ENCODE assay signal across 2 cellular contexts in genomic region chr7:151897201-151897711, GRCh38.
TF ChIP-seq lines count a peak whose summit lies in the region.

No MANE protein-coding gene starts in this region.

TF ChIP-seq in SK-N-SH, 30 proteins besides CTCF, POLR2A, EP300 and RAD21 (continued from another document):
- no peak for TF ChIP-seq ZBTB33 (IDR thresholded peaks at IDR 0.05; ENCODE audit: borderline replicate concordance, low read depth)
- TF ChIP-seq SMC3 (IDR thresholded peaks at IDR 0.05; ENCODE audit: low read depth, low read length): no peak
- no peak for TF ChIP-seq IRF3 (IDR thresholded peaks at IDR 0.05; ENCODE audit: low read depth, low read length)
- TF ChIP-seq NFIC (IDR thresholded peaks at IDR 0.05; ENCODE audit: borderline replicate concordance): no peak
- no peak for TF ChIP-seq MAX (IDR thresholded peaks at IDR 0.05; ENCODE audit: low read depth)
- TF ChIP-seq ELF1 (IDR thresholded peaks at IDR 0.05): no peak
- TF ChIP-seq EZH2phosphoT487 (IDR thresholded peaks at IDR 0.05; ENCODE audit: borderline replicate concordance, low read depth): no peak
- TF ChIP-seq JUND (IDR thresholded peaks at IDR 0.05): no peak
- TF ChIP-seq FOXJ3 (CRISPR knock-in tag; IDR thresholded peaks at IDR 0.05): no peak
- no peak for TF ChIP-seq POLR2AphosphoS5 (IDR thresholded peaks at IDR 0.05; ENCODE audit: low read depth, low read length)
- TF ChIP-seq TAF1 (IDR thresholded peaks at IDR 0.05; ENCODE audit: borderline replicate concordance, low read depth, low read length): no peak
- no peak for TF ChIP-seq REST (IDR thresholded peaks at IDR 0.05; ENCODE audit: low read depth, low read length)
- no peak for TF ChIP-seq TEAD4 (IDR thresholded peaks at IDR 0.05; ENCODE audit: borderline replicate concordance, insufficient read depth)

TF ChIP-seq in SK-N-SH treated with all-trans-retinoic acid at 6 μM for 48 hours, 23 proteins besides CTCF, POLR2A, EP300 and RAD21 (continued from another document):
- TF ChIP-seq POU6F1 (CRISPR knock-in tag; IDR thresholded peaks at IDR 0.05; ENCODE audit: borderline replicate concordance, low read depth): no peak
- no peak for TF ChIP-seq ZFP30 (CRISPR knock-in tag; IDR thresholded peaks at IDR 0.05)
- no peak for TF ChIP-seq TCF4 (CRISPR knock-in tag; IDR thresholded peaks at IDR 0.05; ENCODE audit: borderline replicate concordance)
- TF ChIP-seq ZNF8 (CRISPR knock-in tag; IDR thresholded peaks at IDR 0.05): no peak
- TF ChIP-seq RARB (CRISPR knock-in tag; IDR thresholded peaks at IDR 0.05): no peak
- no peak for TF ChIP-seq ARNTL (CRISPR knock-in tag; IDR thresholded peaks at IDR 0.05; ENCODE audit: borderline replicate concordance, low read depth)
- TF ChIP-seq PATZ1 (CRISPR knock-in tag; IDR thresholded peaks at IDR 0.05; ENCODE audit: borderline replicate concordance): no peak
